ENCODE assay signal across 16 cellular contexts in the genomic region with DNA sequence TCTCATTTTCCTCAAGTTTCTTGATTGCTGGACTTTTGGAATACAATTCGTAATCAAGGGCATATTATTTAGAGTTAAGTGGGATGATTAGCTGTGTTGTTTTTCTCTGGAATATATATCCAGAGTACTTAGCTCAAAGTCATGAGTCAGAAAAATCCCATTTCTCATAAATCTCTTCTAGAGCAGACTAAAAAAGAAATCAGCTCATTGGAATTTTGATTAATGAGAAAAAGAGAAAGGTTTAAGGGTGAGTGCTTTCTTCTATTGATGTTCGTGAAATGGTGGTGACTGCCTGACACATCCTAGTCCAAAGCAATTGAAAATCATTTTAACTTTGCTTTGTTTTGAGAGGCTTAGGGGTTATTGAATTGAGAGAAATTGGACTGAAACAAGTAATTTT.
"Had no signal": no experiment of that assay in that cellular context is flagged by ENCODE, and none has a peak within 500 bp of the region (broad histone marks: within the 10 kb centered on the region; RNA-seq: fewer than 3 reads in every experiment).

No MANE protein-coding gene starts in this region.

- H3K36me3 ChIP-seq: esophagus squamous epithelium, gastroesophageal sphincter, right lobe of liver had no signal

- FAIRE-seq: colon had no signal

- H3K27me3 ChIP-seq: esophagus squamous epithelium, gastroesophageal sphincter, right lobe of liver had no signal

- H3K36me3 Mint-ChIP-seq: activated naive CD8-positive, alpha-beta T cell; type B pancreatic cell had no signal

- H3K4me3 ChIP-seq: esophagus squamous epithelium, gastroesophageal sphincter, right lobe of liver had no signal

- H3K27ac Mint-ChIP-seq: activated naive CD8-positive, alpha-beta T cell; type B pancreatic cell had no signal

- ATAC-seq: activated T-cell treated with anti-CD3 and anti-CD28 coated beads, Interleukin-2, amount 50 U/mL, for 4 hours; gastroesophageal sphincter; left ventricle myocardium superior; right lobe of liver had no signal

- H3K4me1 ChIP-seq: esophagus squamous epithelium, right lobe of liver had no signal

- H3K9me3 Mint-ChIP-seq: activated T-cell treated with anti-CD3 and anti-CD28 coated beads, Interleukin-2, amount 50 U/mL, for 4 hours had no signal

- H3K27me3 Mint-ChIP-seq: activated naive CD8-positive, alpha-beta T cell; type B pancreatic cell had no signal

- H3K9me3 ChIP-seq: esophagus squamous epithelium, gastroesophageal sphincter, right lobe of liver had no signal

- H3K27ac ChIP-seq: esophagus squamous epithelium, gastroesophageal sphincter, right lobe of liver had no signal

- H3K4me3 Mint-ChIP-seq: activated naive CD8-positive, alpha-beta T cell; activated T-cell treated with anti-CD3 and anti-CD28 coated beads, Interleukin-2, amount 50 U/mL, for 4 hours; neural crest cell; type B pancreatic cell had no signal

- DNase-seq: activated CD4-positive, alpha-beta T cell treated with anti-CD3 and anti-CD28 coated beads for 1 hour; activated CD4-positive, alpha-beta T cell treated with anti-CD3 and anti-CD28 coated beads, Interleukin-2, amount 50 U/mL, for 48 hours; activated effector memory CD4-positive, alpha-beta T cell treated with anti-CD3 and anti-CD28 coated beads, Interleukin-2, amount 50 U/mL, for 16 hours; activated T-cell treated with anti-CD3 and anti-CD28 coated beads, Interleukin-2, amount 50 U/mL, for 4 hours; esophagus squamous epithelium; islet precursor cell; left ventricle myocardium superior; right lobe of liver; stimulated activated CD4-positive, alpha-beta T cell treated with anti-CD3 and anti-CD28 coated beads, Interleukin-2, amount 100 ng/mL, for 24 hours; stimulated activated naive CD4-positive, alpha-beta T cell; T-helper 9 cell had no signal
